In genomic region chr6:116280161-116280959, GRCh38 we compare ENCODE assay signal across 8 cellular contexts. TPM values are rescaled to one million over a fixed set of nuclear protein-coding genes. Genes with fewer than 3 reads are reported as not detected.
DNase-seq lines count a peak whose midpoint lies in the region; ATAC-seq and TF ChIP-seq lines count a peak whose summit lies in the region.

No MANE protein-coding gene starts in this region.

- H2AFZ ChIP-seq in SK-N-SH (ENCODE audit: low read depth): peak overlapping the region; percentile 73
- peak overlapping the region; percentile 96 for H2AFZ ChIP-seq in osteoblast (ENCODE audit: low read length)

- H3K27ac Mint-ChIP-seq in activated T-cell treated with anti-CD3 and anti-CD28 coated beads, Interleukin-2, amount 50 U/mL, for 72 hours: peak overlapping the region; percentile 99

- POLR2A ChIA-PET in SK-N-SH (lab: Yijun Ruan, JAX): interaction anchor here (0.6 to 2.1 kb wide), 10 partner anchors 7 to 291 kb away, joined by 3 to 12 read pairs (median 4); partner anchors contain the start of genes RWDD1 and TSPYL4

- H3K4me2 ChIP-seq in SK-N-SH: peak overlapping the region; percentile 89
- peak overlapping the region; percentile 97 for H3K4me2 ChIP-seq in osteoblast (ENCODE audit: insufficient read depth, low read length)

- H3K4me1 Mint-ChIP-seq in activated T-cell treated with anti-CD3 and anti-CD28 coated beads, Interleukin-2, amount 50 U/mL, for 72 hours (ENCODE audit: low read depth): peaks cover 43% of the 10 kb centered on the region

- H3K79me2 ChIP-seq in SK-N-SH (ENCODE audit: insufficient read depth) (peaks cover 50% of the 10 kb centered on the region), osteoblast (ENCODE audit: insufficient read depth, low read length) (peaks cover 49% of the 10 kb centered on the region)

- TF ChIP-seq EP300 in SK-N-SH (IDR thresholded peaks at IDR 0.05; ENCODE audit: borderline replicate concordance in 1 of 2, low read depth in 1 of 2, low read length in 1 of 2): no peak

- no peaks in the 10 kb centered on the region for H3K9me3 Mint-ChIP-seq in activated T-cell treated with anti-CD3 and anti-CD28 coated beads, Interleukin-2, amount 50 U/mL, for 72 hours

- peak overlapping the region; percentile 94 to 98 for H3K27ac ChIP-seq in SK-N-SH (ENCODE audit: low read depth in 2 of 2, low read length in 1 of 2)
- peak overlapping the region; percentile 98 for H3K27ac ChIP-seq in osteoblast (ENCODE audit: low read depth, low read length)

- TF ChIP-seq CTCF in SK-N-SH (IDR thresholded peaks at IDR 0.05) (no peak), epithelial cell of proximal tubule (conservative IDR thresholded peaks at IDR 0.05; ENCODE audit: low read depth, low read length) (no peak), osteoblast (IDR thresholded peaks at IDR 0.05; ENCODE audit: extremely low read depth, low read depth, low read length) (no peak), GM20000 (IDR thresholded peaks at IDR 0.05; ENCODE audit: extremely low read depth, missing control alignments) (no peak)

- H4K20me1 ChIP-seq in SK-N-SH (ENCODE audit: insufficient read depth) (peaks cover 30% of the 10 kb centered on the region), osteoblast (ENCODE audit: insufficient read depth, low read length) (peaks cover 33% of the 10 kb centered on the region)

- H3K9ac ChIP-seq in SK-N-SH: peak overlapping the region; percentile 96

- H3K9me3 ChIP-seq in SK-N-SH (no peaks in the 10 kb centered on the region), osteoblast (ENCODE audit: low read depth, low read length) (no peaks in the 10 kb centered on the region)

- H3K36me3 Mint-ChIP-seq in activated T-cell treated with anti-CD3 and anti-CD28 coated beads, Interleukin-2, amount 50 U/mL, for 72 hours (ENCODE audit: insufficient read depth in 2 of 2): peaks cover 16 to 17% of the 10 kb centered on the region in 2 donors

- H3F3A ChIP-seq in SK-N-SH (replicated peaks; ENCODE audit: insufficient read depth): peaks cover 8% of the 10 kb centered on the region

- CTCF ChIA-PET in SK-N-SH (lab: Yijun Ruan, JAX): interaction anchor here (0.7 to 4.9 kb wide), 8 partner anchors 8 to 282 kb away, joined by 3 to 59 read pairs (median 22); no protein-coding TSS in a partner anchor

- H3K27me3 Mint-ChIP-seq in activated T-cell treated with anti-CD3 and anti-CD28 coated beads, Interleukin-2, amount 50 U/mL, for 72 hours (ENCODE audit: low read depth): no peaks in the 10 kb centered on the region

- H3K36me3 ChIP-seq in SK-N-SH (replicated peaks in 1 of 2; ENCODE audit: control insufficient read depth in 1 of 2, insufficient read depth in 2 of 2, low read length in 1 of 2): peaks cover 9 to 14% of the 10 kb centered on the region in 2 experiments
- H3K36me3 ChIP-seq in osteoblast (ENCODE audit: insufficient read depth, low read length): peaks cover 6% of the 10 kb centered on the region

- peak overlapping the region; percentile 88 to 98 for H3K4me3 Mint-ChIP-seq in activated T-cell treated with anti-CD3 and anti-CD28 coated beads, Interleukin-2, amount 50 U/mL, for 72 hours

- WGBS in SK-N-SH (ENCODE audit: low lambda C conversion rate): 7% methylated on average over 8 of the region's 8 CpGs

- DNase-seq in activated T-cell treated with anti-CD3 and anti-CD28 coated beads, Interleukin-2, amount 50 U/mL, for 72 hours: no peak
- DNase-seq in activated T-cell treated with anti-CD3 and anti-CD28 coated beads, Interleukin-2, amount 50 U/mL, for 1 hour: no peak
- DNase-seq in SK-N-SH (no peak), epithelial cell of proximal tubule (ENCODE audit: low read depth) (no peak), osteoblast (ENCODE audit: insufficient read length, low spot score, missing footprints) (peak; percentile 22), GM20000 (ENCODE audit: low spot score) (no peak)

- ATAC-seq in activated T-cell treated with anti-CD3 and anti-CD28 coated beads, Interleukin-2, amount 50 U/mL, for 72 hours (replicated peaks in 1 of 2): no peak
- ATAC-seq in GM18861 (IDR thresholded peaks at IDR 0.05; ENCODE audit: unreplicated experiment) (no peak), HG02798 (IDR thresholded peaks at IDR 0.05; ENCODE audit: poor library complexity, unreplicated experiment) (no peak)

- no peaks in the 10 kb centered on the region for H3K9me2 ChIP-seq in SK-N-SH

- H3K27me3 ChIP-seq in SK-N-SH (ENCODE audit: insufficient read depth): no peaks in the 10 kb centered on the region
- no peaks in the 10 kb centered on the region for H3K27me3 ChIP-seq in osteoblast (ENCODE audit: insufficient read depth, low read length)

- H3K4me3 ChIP-seq in SK-N-SH (ENCODE audit: low read depth in 2 of 2, low read length in 1 of 2) (peak overlapping the region; percentile 62 to 82), epithelial cell of proximal tubule (ENCODE audit: low read depth, low read length) (peak overlapping the region; percentile 90), osteoblast (ENCODE audit: insufficient read depth, low read length) (peak overlapping the region; percentile 98)

- no peak for TF ChIP-seq RAD21 in SK-N-SH (IDR thresholded peaks at IDR 0.05; ENCODE audit: low read length)

- H3K4me1 ChIP-seq in SK-N-SH (ENCODE audit: control insufficient read depth in 1 of 2, insufficient read depth in 2 of 2, low read depth in 1 of 2, low read length in 1 of 2): peaks cover 4 to 20% of the 10 kb centered on the region in 2 experiments; a peak in 2 of 4 replicates
- peaks cover 25% of the 10 kb centered on the region for H3K4me1 ChIP-seq in osteoblast (ENCODE audit: insufficient read depth, low read length)

TF ChIP-seq in SK-N-SH, 30 proteins besides CTCF, POLR2A, EP300 and RAD21:
- TF ChIP-seq IRF3 (IDR thresholded peaks at IDR 0.05; ENCODE audit: low read depth, low read length): no peak
- TF ChIP-seq POLR2AphosphoS5 (IDR thresholded peaks at IDR 0.05; ENCODE audit: low read depth, low read length): no peak
- TF ChIP-seq TCF12 (IDR thresholded peaks at IDR 0.05): no peak
- TF ChIP-seq YY1 (IDR thresholded peaks at IDR 0.05; ENCODE audit: low read depth): peak; percentile 80; the same call in 1 of the 2 replicates
- TF ChIP-seq MXI1 (IDR thresholded peaks at IDR 0.05; ENCODE audit: low read depth, low read length): no peak

RNA-seq across cellular contexts. Expression of gene TSPYL1, which starts 0.6 kb away (rescaled TPM):
- 10 to 100 TPM; 43.2 to 55.0 TPM for total RNA-seq in activated T-cell treated with anti-CD3 and anti-CD28 coated beads, Interleukin-2, amount 50 U/mL, for 72 hours
- polyA plus RNA-seq in SK-N-SH (2012; rRNA removed): 27.9 and 31.7 TPM in 2 replicates
- 26.8 and 27.8 TPM in 2 replicates for polyA plus RNA-seq in SK-N-SH (2012; cell fraction: cytosol; rRNA removed)
- 13.0 and 19.1 TPM in 2 replicates for polyA plus RNA-seq in SK-N-SH (2012; cell fraction: nucleus; rRNA removed)
- total RNA-seq in epithelial cell of proximal tubule: 67.6 and 72.3 TPM in 2 replicates
- total RNA-seq in osteoblast: 89.4 and 91.6 TPM in 2 replicates

RNA-seq across cellular contexts. Expression of gene TSPYL4, which starts 26.5 kb away (rescaled TPM):
- 10 to 100 TPM; 12.5 to 12.6 TPM for total RNA-seq in activated T-cell treated with anti-CD3 and anti-CD28 coated beads, Interleukin-2, amount 50 U/mL, for 72 hours
- 29.1 and 44.5 TPM in 2 replicates for polyA plus RNA-seq in SK-N-SH (2012; rRNA removed)
- polyA plus RNA-seq in SK-N-SH (2012; cell fraction: cytosol; rRNA removed): 26.3 and 28.2 TPM in 2 replicates
- 83.0 and 97.0 TPM in 2 replicates for polyA plus RNA-seq in SK-N-SH (2012; cell fraction: nucleus; rRNA removed)
- total RNA-seq in epithelial cell of proximal tubule: 8.5 and 10.5 TPM in 2 replicates
- 23.9 and 24.6 TPM in 2 replicates for total RNA-seq in osteoblast
